In the genomic region with DNA sequence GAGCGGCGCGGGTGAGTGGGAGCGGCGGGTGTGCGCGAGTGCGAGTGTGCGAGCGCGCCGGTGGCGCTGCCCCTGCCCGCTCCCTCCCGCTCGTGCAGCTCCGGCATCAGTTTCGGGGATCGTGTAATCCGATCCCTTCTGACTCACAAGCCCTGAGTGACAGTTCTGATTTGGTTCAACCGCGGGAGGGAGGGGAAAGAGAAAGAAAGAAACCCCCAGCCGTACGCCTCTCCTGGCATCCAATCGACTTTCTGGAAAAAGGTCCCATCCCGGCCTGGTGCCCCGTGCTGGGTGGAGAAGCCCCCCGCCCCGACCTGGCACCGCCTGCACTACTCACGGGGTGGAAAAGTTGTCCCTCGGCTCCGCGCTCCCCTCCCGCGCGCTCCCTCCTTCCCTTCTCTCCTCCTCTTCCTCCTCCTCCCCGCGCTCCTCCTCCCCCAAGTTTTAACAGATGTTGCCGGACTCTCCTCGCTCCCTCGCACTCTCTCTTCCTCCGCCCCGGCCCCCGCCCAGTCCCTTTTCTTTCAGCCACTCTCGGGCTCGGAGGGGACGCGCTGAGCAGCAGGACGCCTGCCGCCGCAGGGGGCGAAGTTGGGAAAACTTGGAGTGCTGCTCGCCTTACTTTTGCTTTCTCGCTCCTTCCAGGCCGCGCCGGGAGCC, we compare ENCODE assay signal across 8 cellular contexts. TPM values are rescaled to one million over a fixed set of nuclear protein-coding genes. Genes with fewer than 3 reads are reported as not detected.
DNase-seq lines count a peak whose midpoint lies in the region; ATAC-seq and TF ChIP-seq lines count a peak whose summit lies in the region.

TSS of gene GLI3 (minus strand) at position 48 of the 660 bp plus-strand sequence. CDS start 13,956 bp downstream, outside the sequence.

- H3K4me3 Mint-ChIP-seq in activated B cell treated with CpG ODN at 0.5 μM for 24 hours = peak within 1 kb of the TSS; percentile 78

- H3K27me3 Mint-ChIP-seq in activated B cell treated with CpG ODN at 0.5 μM for 24 hours = peaks cover 55% of the 10 kb centered on the region

- H3K4me1 ChIP-seq in fibroblast of lung (ENCODE audit: control insufficient read depth, extremely low read depth, insufficient read depth, low read length) = peaks cover 18% of the 10 kb centered on the region
- peaks cover 45% of the 10 kb centered on the region for H3K4me1 ChIP-seq in muscle layer of colon (ENCODE audit: insufficient read depth, low read length)
- H3K4me1 ChIP-seq in upper lobe of left lung = peaks cover 7 to 33% (median 30%) of the 10 kb centered on the region in 4 donors

- CTCF ChIA-PET in activated B cell treated with CpG ODN at 0.5 μM for 24 hours (lab: Charles Lee) = no interaction called here

- H3K4me2 ChIP-seq in fibroblast of lung (ENCODE audit: extremely low read depth, insufficient read depth, low read length) = peak within 1 kb of the TSS; percentile 91

- peaks cover 20% of the 10 kb centered on the region for H3K4me1 Mint-ChIP-seq in activated B cell treated with CpG ODN at 0.5 μM for 24 hours

- intact Hi-C loops in activated B cell treated with CpG ODN at 0.5 μM for 24 hours (cut with micrococcal nuclease) = no loop called here

- DNase-seq in DMS114 treated with DMSO at 0.1 percent for 48 hours (lab: John Stamatoyannopoulos, UW; ENCODE audit: unreplicated experiment) (peak; percentile 36), HS-27A (ENCODE audit: low read depth) (peak; percentile 66), activated B cell treated with CpG ODN at 0.5 μM for 24 hours (no peak), fibroblast of lung (ENCODE audit: low read depth in 2 of 2) (peak; percentile 94 to 96), upper lobe of left lung (peak; percentile 71 to 90), DMS153 (lab: John Stamatoyannopoulos, UW) (no peak)

- H3K9ac ChIP-seq in fibroblast of lung (ENCODE audit: insufficient read depth, low read length) (peak within 1 kb of the TSS; percentile 90), muscle layer of colon (ENCODE audit: low read length) (peak within 1 kb of the TSS; percentile 65)

- H3K27ac Mint-ChIP-seq in activated B cell treated with CpG ODN at 0.5 μM for 24 hours = no peak within 1 kb of the TSS

- TF ChIP-seq CTCF in activated B cell treated with CpG ODN at 0.5 μM for 24 hours (IDR thresholded peaks at IDR 0.05) = no peak
- TF ChIP-seq CTCF in fibroblast of lung (conservative IDR thresholded peaks at IDR 0.05 in 1 of 2, IDR thresholded peaks at IDR 0.05 in 1 of 2; ENCODE audit: low read depth in 1 of 2, low read length in 2 of 2) = peak in 1 of 2 donors; percentile 27
- peak in 3 of 6 experiments; percentile 27 to 50 (median 27) for TF ChIP-seq CTCF in upper lobe of left lung (IDR thresholded peaks at IDR 0.05)

- POLR2A ChIA-PET in activated B cell treated with CpG ODN at 0.5 μM for 24 hours (lab: Charles Lee) = no interaction called here

- no peaks in the 10 kb centered on the region for H3K9me3 Mint-ChIP-seq in activated B cell treated with CpG ODN at 0.5 μM for 24 hours

- H3K27ac ChIP-seq in fibroblast of lung (ENCODE audit: insufficient read depth, low read length) (peak within 1 kb of the TSS; percentile 93), muscle layer of colon (ENCODE audit: low read depth, low read length) (peak within 1 kb of the TSS; percentile 86), upper lobe of left lung (peak within 1 kb of the TSS; percentile 86 to 90 (median 88))

- H4K20me1 ChIP-seq in fibroblast of lung (ENCODE audit: control insufficient read depth, extremely low read depth, insufficient read depth, low read length) = no peaks in the 10 kb centered on the region

- H3K4me3 ChIP-seq in fibroblast of lung (replicated peaks in 1 of 4; ENCODE audit: control extremely low read depth in 1 of 4, insufficient read depth in 1 of 4, low read depth in 3 of 4, low read length in 4 of 4) (peak within 1 kb of the TSS; percentile 78 to 90 (median 87)), muscle layer of colon (ENCODE audit: low read depth in 1 of 2, low read length in 2 of 2) (peak within 1 kb of the TSS; percentile 88 to 92), upper lobe of left lung (peak within 1 kb of the TSS; percentile 63 to 90 (median 73))

- H2AFZ ChIP-seq in fibroblast of lung (ENCODE audit: low read length) = peak within 1 kb of the TSS; percentile 88

- no peaks in the 10 kb centered on the region for H3K36me3 Mint-ChIP-seq in activated B cell treated with CpG ODN at 0.5 μM for 24 hours (ENCODE audit: low read depth)

- no peaks in the 10 kb centered on the region for H3K9me3 ChIP-seq in fibroblast of lung (ENCODE audit: control insufficient read depth, insufficient read depth, low read depth, low read length)
- H3K9me3 ChIP-seq in muscle layer of colon (ENCODE audit: low read length) = no peaks in the 10 kb centered on the region
- H3K9me3 ChIP-seq in upper lobe of left lung = no peaks in the 10 kb centered on the region

- peak in 3 of 4 donors; percentile 25 to 48 (median 34) for TF ChIP-seq POLR2A in upper lobe of left lung (IDR thresholded peaks at IDR 0.05)

- H3K27me3 ChIP-seq in fibroblast of lung (ENCODE audit: control insufficient read depth, insufficient read depth, low read length) (no peaks in the 10 kb centered on the region), muscle layer of colon (ENCODE audit: control insufficient read depth in 1 of 2, insufficient read depth in 2 of 2, low read length in 2 of 2) (no peaks in the 10 kb centered on the region), upper lobe of left lung (peaks cover 0 to 3% (median 0%) of the 10 kb centered on the region in 4 donors)

- H3K79me2 ChIP-seq in fibroblast of lung (ENCODE audit: control insufficient read depth, insufficient read depth, low read length) = peaks cover 31% of the 10 kb centered on the region

- ATAC-seq in GM19438 (IDR thresholded peaks at IDR 0.05; ENCODE audit: low read depth, unreplicated experiment) = peak; percentile 73
- ATAC-seq in activated B cell treated with CpG ODN at 0.5 μM for 24 hours (ENCODE audit: low read depth) = no peak
- ATAC-seq in upper lobe of left lung (ENCODE audit: low FRiP score in 2 of 2) = peak; percentile 83 to 86

- no peak for TF ChIP-seq EP300 in upper lobe of left lung (IDR thresholded peaks at IDR 0.05)

- H3K36me3 ChIP-seq in fibroblast of lung (ENCODE audit: control insufficient read depth, insufficient read depth, low read length) (no peaks in the 10 kb centered on the region), muscle layer of colon (ENCODE audit: insufficient read depth, low read length) (no peaks in the 10 kb centered on the region), upper lobe of left lung (no peaks in the 10 kb centered on the region)

- WGBS in upper lobe of left lung, 2 donors = 1 to 2% methylated on average over 35 to 47 of the region's 58 CpGs

RNA-seq across cellular contexts. Expression of gene GLI3, which starts in this region (rescaled TPM):
- total RNA-seq in activated B cell treated with CpG ODN at 0.5 μM for 24 hours (not detected in 2 replicates), fibroblast of lung (6.2 and 6.4 TPM in 2 replicates), upper lobe of left lung (10 to 100 TPM in 5 of 6 donors, 1 to 10 TPM in 1; 5.2 to 19.4 (median 14.9) TPM)
- 6.5 and 7.3 TPM in 2 replicates for polyA plus RNA-seq in fibroblast of lung
- polyA plus RNA-seq in fibroblast of lung (2012) = 7.7 and 10.4 TPM in 2 replicates
- polyA minus RNA-seq in fibroblast of lung (ENCODE audit: low replicate concordance) = 26.2 and 50.4 TPM in 2 replicates

Comparison
In these comparisons a context has a peak if more than half of its experiments do, and no peak if none do; other contexts are left out.
1. DNase-seq: peak in DMS114 treated with DMSO at 0.1 percent for 48 hours (single experiment), HS-27A (single experiment), fibroblast of lung (2 of 2) and upper lobe of left lung (2 of 2); none in activated B cell treated with CpG ODN at 0.5 μM for 24 hours (single experiment) and DMS153 (single experiment).
2. Peak in every context shown above with its lines, with median percentiles within 50 percentile points of each other: H3K27ac ChIP-seq and H3K4me3 ChIP-seq.